In genomic region chr2:138177693-138178092, GRCh38 we compare ENCODE assay signal across 30 cellular contexts.
"Had no signal": no experiment of that assay in that cellular context is flagged by ENCODE, and none has a peak within 500 bp of the region (broad histone marks: within the 10 kb centered on the region; RNA-seq: fewer than 3 reads in every experiment).

No MANE protein-coding gene starts in this region.

- H3K36me3 ChIP-seq: ascending aorta, brain microvascular endothelial cell, lower lobe of right lung, neural progenitor cell, sigmoid colon, uterus had no signal

- H3K4me1 ChIP-seq: ascending aorta, lower lobe of right lung, parathyroid adenoma, psoas muscle, uterus had no signal

- H3K27ac Mint-ChIP-seq: activated CD4-positive, alpha-beta T cell treated with anti-CD3 and anti-CD28 coated beads for 36 hours; activated naive CD4-positive, alpha-beta T cell treated with anti-CD3 and anti-CD28 coated beads, Interleukin-2, amount 10 ng/mL, durations not matched to agents 7 days and 5 days; activated naive CD8-positive, alpha-beta T cell treated with anti-CD3 and anti-CD28 coated beads, Interleukin-2, amount 10 ng/mL, durations not matched to agents 7 days and 5 days; natural killer cell; neural progenitor cell; stimulated activated memory B cell treated with anti-CD40 and anti-IgM and Interleukin-4, amounts not matched to agents 10 μg/mL and 1 μg/mL and 100 μg/mL, for 72 hours; stimulated activated naive CD8-positive, alpha-beta T cell treated with anti-CD3 and anti-CD28 coated beads, Interleukin-15, amount 100 ng/mL, for 72 hours; type B pancreatic cell had no signal

- ATAC-seq: activated CD4-positive, alpha-beta T cell treated with anti-CD3 and anti-CD28 coated beads for 36 hours; left lobe of liver; lower lobe of right lung; natural killer cell; psoas muscle; stimulated activated memory B cell treated with anti-CD40 and anti-IgM and Interleukin-4, amounts not matched to agents 10 μg/mL and 1 μg/mL and 100 μg/mL, for 72 hours; stimulated activated naive CD8-positive, alpha-beta T cell treated with anti-CD3 and anti-CD28 coated beads, Interleukin-15, amount 100 ng/mL, for 72 hours had no signal

- H3K4me3 Mint-ChIP-seq: activated CD4-positive, alpha-beta T cell treated with anti-CD3 and anti-CD28 coated beads for 36 hours; activated naive CD4-positive, alpha-beta T cell treated with anti-CD3 and anti-CD28 coated beads, Interleukin-2, amount 10 ng/mL, durations not matched to agents 7 days and 5 days; activated naive CD8-positive, alpha-beta T cell treated with anti-CD3 and anti-CD28 coated beads, Interleukin-2, amount 10 ng/mL, durations not matched to agents 7 days and 5 days; natural killer cell; neural progenitor cell; stimulated activated memory B cell treated with anti-CD40 and anti-IgM and Interleukin-4, amounts not matched to agents 10 μg/mL and 1 μg/mL and 100 μg/mL, for 72 hours; stimulated activated naive CD8-positive, alpha-beta T cell treated with anti-CD3 and anti-CD28 coated beads, Interleukin-15, amount 100 ng/mL, for 72 hours; type B pancreatic cell had no signal

- H3K9me3 Mint-ChIP-seq: activated naive CD4-positive, alpha-beta T cell treated with anti-CD3 and anti-CD28 coated beads, Interleukin-2, amount 10 ng/mL, durations not matched to agents 7 days and 5 days; activated naive CD8-positive, alpha-beta T cell treated with anti-CD3 and anti-CD28 coated beads, Interleukin-2, amount 10 ng/mL, durations not matched to agents 7 days and 5 days; neural progenitor cell; stimulated activated naive CD8-positive, alpha-beta T cell treated with anti-CD3 and anti-CD28 coated beads, Interleukin-15, amount 100 ng/mL, for 72 hours had no signal

- H3K4me1 Mint-ChIP-seq: activated CD4-positive, alpha-beta T cell treated with anti-CD3 and anti-CD28 coated beads for 36 hours; activated naive CD4-positive, alpha-beta T cell treated with anti-CD3 and anti-CD28 coated beads, Interleukin-2, amount 10 ng/mL, durations not matched to agents 7 days and 5 days; activated naive CD8-positive, alpha-beta T cell treated with anti-CD3 and anti-CD28 coated beads, Interleukin-2, amount 10 ng/mL, durations not matched to agents 7 days and 5 days; natural killer cell; neural progenitor cell; stimulated activated memory B cell treated with anti-CD40 and anti-IgM and Interleukin-4, amounts not matched to agents 10 μg/mL and 1 μg/mL and 100 μg/mL, for 72 hours; stimulated activated naive CD8-positive, alpha-beta T cell treated with anti-CD3 and anti-CD28 coated beads, Interleukin-15, amount 100 ng/mL, for 72 hours had no signal

- H3K27me3 Mint-ChIP-seq: activated CD4-positive, alpha-beta T cell treated with anti-CD3 and anti-CD28 coated beads for 36 hours; activated naive CD4-positive, alpha-beta T cell treated with anti-CD3 and anti-CD28 coated beads, Interleukin-2, amount 10 ng/mL, durations not matched to agents 7 days and 5 days; activated naive CD8-positive, alpha-beta T cell treated with anti-CD3 and anti-CD28 coated beads, Interleukin-2, amount 10 ng/mL, durations not matched to agents 7 days and 5 days; stimulated activated memory B cell treated with anti-CD40 and anti-IgM and Interleukin-4, amounts not matched to agents 10 μg/mL and 1 μg/mL and 100 μg/mL, for 72 hours; stimulated activated naive CD8-positive, alpha-beta T cell treated with anti-CD3 and anti-CD28 coated beads, Interleukin-15, amount 100 ng/mL, for 72 hours; type B pancreatic cell had no signal

- H3K9me3 ChIP-seq: ascending aorta, lower lobe of right lung, psoas muscle, sigmoid colon, uterus had no signal

- H3K36me3 Mint-ChIP-seq: activated naive CD4-positive, alpha-beta T cell treated with anti-CD3 and anti-CD28 coated beads, Interleukin-2, amount 10 ng/mL, durations not matched to agents 7 days and 5 days; activated naive CD8-positive, alpha-beta T cell treated with anti-CD3 and anti-CD28 coated beads, Interleukin-2, amount 10 ng/mL, durations not matched to agents 7 days and 5 days; neural progenitor cell; stimulated activated memory B cell treated with anti-CD40 and anti-IgM and Interleukin-4, amounts not matched to agents 10 μg/mL and 1 μg/mL and 100 μg/mL, for 72 hours; type B pancreatic cell had no signal

- DNase-seq: activated CD4-positive, alpha-beta T cell treated with anti-CD3 and anti-CD28 coated beads for 36 hours; activated CD4-positive, alpha-beta T cell treated with anti-CD3 and anti-CD28 coated beads, Interleukin-2, amount 50 U/mL, for 4 hours; activated CD4-positive, CD25-positive, alpha-beta regulatory T cell; activated gamma-delta T cell; activated naive CD4-positive, alpha-beta T cell treated with anti-CD3 and anti-CD28 coated beads, Interleukin-2, amount 10 ng/mL, durations not matched to agents 7 days and 5 days; activated naive CD8-positive, alpha-beta T cell treated with anti-CD3 and anti-CD28 coated beads, Interleukin-2, amount 10 ng/mL, durations not matched to agents 7 days and 5 days; brain microvascular endothelial cell; dorsolateral prefrontal cortex; effector memory CD4-positive, alpha-beta T cell; kidney glomerular epithelial cell; lower lobe of right lung; mesenchymal stem cell; natural killer cell; occipital lobe; psoas muscle; sigmoid colon; small intestine; stimulated activated CD4-positive, alpha-beta T cell treated with anti-CD3 and anti-CD28 coated beads, Interleukin-1b, Interleukin-23, amount 100 ng/mL, for 48 hours; stimulated activated CD4-positive, alpha-beta T cell treated with anti-CD3 and anti-CD28 coated beads, Interleukin-4, amount 100 ng/mL, for 4 hours; stimulated activated CD8-positive, alpha-beta memory T cell treated with anti-CD3 and anti-CD28 coated beads, Interleukin-4, amount 100 ng/mL, for 48 hours; stimulated activated naive CD8-positive, alpha-beta T cell treated with anti-CD3 and anti-CD28 coated beads, Interleukin-15, amount 100 ng/mL, for 72 hours; substantia nigra; uterus had no signal

- H3K27me3 ChIP-seq: ascending aorta, brain microvascular endothelial cell, dorsolateral prefrontal cortex, neural progenitor cell, sigmoid colon, uterus had no signal

- H3K4me3 ChIP-seq: ascending aorta, coronary artery, dorsolateral prefrontal cortex, lower lobe of right lung, neural progenitor cell, psoas muscle, sigmoid colon, uterus had no signal

- H3K27ac ChIP-seq: ascending aorta, brain microvascular endothelial cell, coronary artery, dorsolateral prefrontal cortex, lower lobe of right lung, neural progenitor cell, parathyroid adenoma, psoas muscle, sigmoid colon, uterus had no signal
